Comparison of ENCODE assay signal across 8 cellular contexts in the genomic region with DNA sequence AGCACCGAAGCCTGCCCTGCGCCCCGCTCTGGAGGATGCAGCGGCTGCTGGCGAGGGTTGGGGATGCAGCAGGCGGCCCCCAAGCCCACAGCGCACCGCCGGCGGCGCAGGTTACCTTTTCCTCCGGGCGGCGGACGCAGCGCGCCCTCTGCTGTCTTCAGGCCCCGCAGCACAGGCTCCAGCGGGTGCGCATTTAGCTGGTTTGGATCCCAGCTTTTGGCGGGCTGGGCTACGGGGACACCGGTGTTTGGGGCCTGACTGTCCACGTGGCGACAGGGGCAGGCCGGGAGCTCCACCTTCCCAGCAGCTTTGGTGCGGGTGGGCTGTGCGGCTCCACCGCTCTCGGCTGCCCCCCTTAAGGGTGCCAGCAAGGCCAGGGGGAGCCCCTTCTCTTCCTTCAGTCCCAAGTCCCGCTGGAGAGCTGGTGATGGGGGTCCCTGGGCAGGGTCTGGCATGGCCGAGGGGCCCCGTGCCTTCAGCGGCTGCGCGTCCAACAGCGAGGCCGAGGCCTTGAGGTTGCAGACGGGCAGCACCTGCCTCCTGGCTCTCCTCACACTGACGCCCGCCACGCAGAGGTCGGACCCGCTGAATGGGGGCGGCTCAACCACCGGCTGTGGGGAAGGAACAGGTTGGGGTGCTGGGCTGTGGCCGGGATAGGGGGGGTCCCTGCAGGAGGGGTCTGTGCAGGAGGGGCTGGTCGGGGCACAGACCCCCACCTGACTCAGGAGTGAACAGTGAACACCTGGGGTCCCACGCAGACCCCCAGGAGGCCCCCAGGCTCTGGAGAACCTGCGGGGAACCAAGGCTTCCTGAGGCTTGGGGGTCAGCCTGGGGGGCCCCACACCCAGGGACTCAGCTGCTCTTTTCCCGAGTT. TPM values are rescaled to one million over a fixed set of nuclear protein-coding genes. Genes with fewer than 3 reads are reported as not detected.
A peak's percentile ranks its signal among the peaks of the same experiment; 100 is the strongest.
DNase-seq lines count a peak whose midpoint lies in the region; ATAC-seq and TF ChIP-seq lines count a peak whose summit lies in the region.

No MANE protein-coding gene starts in this region.

- H4K20me1 ChIP-seq in DND-41 (ENCODE audit: insufficient read depth, low read length), result peaks cover 5% of the 10 kb centered on the region
- H4K20me1 ChIP-seq in PC-9 (ENCODE audit: insufficient read depth), result 0 out of 2 replicates have a peak, but pooled peaks cover 4% of the 10 kb centered on the region
- H4K20me1 ChIP-seq in fibroblast of lung (ENCODE audit: control insufficient read depth, extremely low read depth, insufficient read depth, low read length), result no peaks in the 10 kb centered on the region

- peaks cover 10% of the 10 kb centered on the region; the same call in 1 of the 2 replicates for H3F3A ChIP-seq in PC-9 (ENCODE audit: insufficient read depth, low read depth)

- H3K4me3 ChIP-seq in DND-41 (ENCODE audit: low read depth in 1 of 2, low read length in 2 of 2) (no peak overlapping the region), PC-9 (no peak overlapping the region), fibroblast of lung (replicated peaks in 1 of 4; ENCODE audit: control extremely low read depth in 1 of 4, insufficient read depth in 1 of 4, low read depth in 3 of 4, low read length in 4 of 4) (no peak overlapping the region)

- DNase-seq in DND-41, result peak; percentile 40
- peak; percentile 73 for DNase-seq in HPDE6-E6E7 (ENCODE audit: extremely low spot score)
- peak; percentile 70 to 84 for DNase-seq in PC-9
- peak; percentile 93 to 94 for DNase-seq in activated T-cell treated with anti-CD3 and anti-CD28 coated beads, Interleukin-2, amount 50 U/mL, for 48 hours
- peak; percentile 56 to 59 for DNase-seq in fibroblast of lung (ENCODE audit: low read depth in 2 of 2)
- DNase-seq in natural killer cell treated with Interleukin-12 subunit alpha and Interleukin-12 subunit beta and Interleukin-15 and Interleukin-18, amount 100 ng/mL, for 72 hours (ENCODE audit: low spot score), result peak; percentile 83
- DNase-seq in stimulated activated naive B cell treated with anti-CD40 and anti-IgM and Interleukin-4, amounts not matched to agents 10 μg/mL and 1 μg/mL and 100 μg/mL, for 72 hours, result peak; percentile 77

- H3K27me3 ChIP-seq in DND-41 (ENCODE audit: insufficient read depth, low read length, poor library complexity) (peaks cover 15% of the 10 kb centered on the region), PC-9 (ENCODE audit: insufficient read depth, low read depth) (peaks cover 58% of the 10 kb centered on the region), fibroblast of lung (ENCODE audit: control insufficient read depth, insufficient read depth, low read length) (no peaks in the 10 kb centered on the region)

- TF ChIP-seq CTCF in DND-41 (IDR thresholded peaks at IDR 0.05; ENCODE audit: borderline replicate concordance, extremely low read depth, low read length, poor library complexity, severe bottlenecking) (peak; percentile 57), PC-9 (conservative IDR thresholded peaks at IDR 0.05) (peak; percentile 94), fibroblast of lung (conservative IDR thresholded peaks at IDR 0.05 in 1 of 2, IDR thresholded peaks at IDR 0.05 in 1 of 2; ENCODE audit: low read depth in 1 of 2, low read length in 2 of 2) (peak; percentile 72 to 74)

- CTCF ChIA-PET in PC-9 (lab: Charles Lee), result interaction anchor here (0.6 to 1.0 kb wide), 9 partner anchors 35 to 263 kb away, joined by 3 to 15 read pairs (median 5); no protein-coding TSS in a partner anchor

- no peak overlapping the region for H3K4me3 Mint-ChIP-seq in natural killer cell treated with Interleukin-12 subunit alpha and Interleukin-12 subunit beta and Interleukin-15 and Interleukin-18, amount 100 ng/mL, for 72 hours
- H3K4me3 Mint-ChIP-seq in stimulated activated naive B cell treated with anti-CD40 and anti-IgM and Interleukin-4, amounts not matched to agents 10 μg/mL and 1 μg/mL and 100 μg/mL, for 72 hours, result no peak overlapping the region

- H3K36me3 ChIP-seq in DND-41 (ENCODE audit: insufficient read depth, low read length) (no peaks in the 10 kb centered on the region), PC-9 (ENCODE audit: low read depth) (no peaks in the 10 kb centered on the region), fibroblast of lung (ENCODE audit: control insufficient read depth, insufficient read depth, low read length) (no peaks in the 10 kb centered on the region)

- BruUV-seq in PC-9 (replicated peaks; lab: Mats Ljungman, UMichigan), result no TSS peak

- no peaks in the 10 kb centered on the region for H3K36me3 Mint-ChIP-seq in natural killer cell treated with Interleukin-12 subunit alpha and Interleukin-12 subunit beta and Interleukin-15 and Interleukin-18, amount 100 ng/mL, for 72 hours
- H3K36me3 Mint-ChIP-seq in stimulated activated naive B cell treated with anti-CD40 and anti-IgM and Interleukin-4, amounts not matched to agents 10 μg/mL and 1 μg/mL and 100 μg/mL, for 72 hours, result no peaks in the 10 kb centered on the region

- peaks cover 0 to 5% of the 10 kb centered on the region in 2 donors for H3K27me3 Mint-ChIP-seq in natural killer cell treated with Interleukin-12 subunit alpha and Interleukin-12 subunit beta and Interleukin-15 and Interleukin-18, amount 100 ng/mL, for 72 hours
- H3K27me3 Mint-ChIP-seq in stimulated activated naive B cell treated with anti-CD40 and anti-IgM and Interleukin-4, amounts not matched to agents 10 μg/mL and 1 μg/mL and 100 μg/mL, for 72 hours, result peaks cover 27 to 35% of the 10 kb centered on the region in 2 donors

- POLR2A ChIA-PET in PC-9 (lab: Charles Lee; ENCODE audit: unreplicated experiment), result interaction anchor here (0.6 kb wide), 1 partner anchor 36 kb away, joined by 4 read pairs; no protein-coding TSS in a partner anchor

- H3K4me2 ChIP-seq in DND-41 (ENCODE audit: insufficient read depth, low read length), result no peak overlapping the region
- peak overlapping the region; percentile 49 for H3K4me2 ChIP-seq in PC-9
- peak overlapping the region; percentile 5 for H3K4me2 ChIP-seq in fibroblast of lung (ENCODE audit: extremely low read depth, insufficient read depth, low read length)

- H3K79me2 ChIP-seq in DND-41 (ENCODE audit: insufficient read depth, low read length) (no peaks in the 10 kb centered on the region), PC-9 (ENCODE audit: low read depth) (no peaks in the 10 kb centered on the region), fibroblast of lung (ENCODE audit: control insufficient read depth, insufficient read depth, low read length) (no peaks in the 10 kb centered on the region)

- H2AFZ ChIP-seq in DND-41 (ENCODE audit: low read depth, low read length) (no peak overlapping the region), PC-9 (no peak overlapping the region), fibroblast of lung (ENCODE audit: low read length) (no peak overlapping the region)

- intact Hi-C loops in PC-9 (cut with micrococcal nuclease; ENCODE audit: unreplicated experiment), result loop anchor here (1.0 to 10.0 kb wide), 4 partner anchors 38 to 263 kb away; no protein-coding TSS in a partner anchor

- H3K9me3 ChIP-seq in DND-41 (ENCODE audit: insufficient read depth, low read length, severe bottlenecking) (no peaks in the 10 kb centered on the region), PC-9 (ENCODE audit: insufficient read depth, low read depth) (no peaks in the 10 kb centered on the region), fibroblast of lung (ENCODE audit: control insufficient read depth, insufficient read depth, low read depth, low read length) (no peaks in the 10 kb centered on the region)

- H3K4me1 ChIP-seq in DND-41 (ENCODE audit: insufficient read depth, low read length), result no peaks in the 10 kb centered on the region
- H3K4me1 ChIP-seq in PC-9 (replicated peaks; ENCODE audit: insufficient read depth), result peaks cover 13% of the 10 kb centered on the region
- H3K4me1 ChIP-seq in fibroblast of lung (ENCODE audit: control insufficient read depth, extremely low read depth, insufficient read depth, low read length), result no peaks in the 10 kb centered on the region

- no peak overlapping the region for H3K27ac Mint-ChIP-seq in natural killer cell treated with Interleukin-12 subunit alpha and Interleukin-12 subunit beta and Interleukin-15 and Interleukin-18, amount 100 ng/mL, for 72 hours
- H3K27ac Mint-ChIP-seq in stimulated activated naive B cell treated with anti-CD40 and anti-IgM and Interleukin-4, amounts not matched to agents 10 μg/mL and 1 μg/mL and 100 μg/mL, for 72 hours, result no peak overlapping the region

- no peaks in the 10 kb centered on the region for H3K9me2 ChIP-seq in PC-9 (ENCODE audit: insufficient read depth)

- H3K4me1 Mint-ChIP-seq in natural killer cell treated with Interleukin-12 subunit alpha and Interleukin-12 subunit beta and Interleukin-15 and Interleukin-18, amount 100 ng/mL, for 72 hours (ENCODE audit: low read depth in 2 of 2), result peaks cover 4 to 6% of the 10 kb centered on the region in 2 donors
- H3K4me1 Mint-ChIP-seq in stimulated activated naive B cell treated with anti-CD40 and anti-IgM and Interleukin-4, amounts not matched to agents 10 μg/mL and 1 μg/mL and 100 μg/mL, for 72 hours, result peaks cover 8 to 26% of the 10 kb centered on the region in 2 donors

- H3K27ac ChIP-seq in DND-41 (ENCODE audit: low read length) (no peak overlapping the region), PC-9 (no peak overlapping the region), fibroblast of lung (ENCODE audit: insufficient read depth, low read length) (no peak overlapping the region)

- H3K9ac ChIP-seq in DND-41 (ENCODE audit: low read depth, low read length) (no peak overlapping the region), fibroblast of lung (ENCODE audit: insufficient read depth, low read length) (no peak overlapping the region)

- H3K9me3 Mint-ChIP-seq in natural killer cell treated with Interleukin-12 subunit alpha and Interleukin-12 subunit beta and Interleukin-15 and Interleukin-18, amount 100 ng/mL, for 72 hours, result no peaks in the 10 kb centered on the region
- H3K9me3 Mint-ChIP-seq in stimulated activated naive B cell treated with anti-CD40 and anti-IgM and Interleukin-4, amounts not matched to agents 10 μg/mL and 1 μg/mL and 100 μg/mL, for 72 hours, result no peaks in the 10 kb centered on the region

- peak; percentile 66 for ATAC-seq in DND-41 (ENCODE audit: insufficient read depth, low read depth)
- peak; percentile 88 to 91 for ATAC-seq in natural killer cell treated with Interleukin-12 subunit alpha and Interleukin-12 subunit beta and Interleukin-15 and Interleukin-18, amount 100 ng/mL, for 72 hours
- ATAC-seq in stimulated activated naive B cell treated with anti-CD40 and anti-IgM and Interleukin-4, amounts not matched to agents 10 μg/mL and 1 μg/mL and 100 μg/mL, for 72 hours (replicated peaks), result peak; percentile 94
- ATAC-seq in HG02571 (IDR thresholded peaks at IDR 0.05; ENCODE audit: unreplicated experiment), result no peak

RNA-seq across cellular contexts. Expression of a gene that starts 18.0 kb away (rescaled TPM):
- not detected in 2 replicates for total RNA-seq in PC-9 (2021)
- total RNA-seq in fibroblast of lung, result under 0.01 TPM in 1 of 2 replicates, not detected in the other
- not detected in 2 replicates for polyA plus RNA-seq in fibroblast of lung
- polyA plus RNA-seq in fibroblast of lung (2012), result not detected in 2 replicates
- not detected in 2 replicates for polyA minus RNA-seq in fibroblast of lung (ENCODE audit: low replicate concordance)
- not detected for total RNA-seq in natural killer cell treated with Interleukin-12 subunit alpha and Interleukin-12 subunit beta and Interleukin-15 and Interleukin-18, amount 100 ng/mL, for 72 hours

RNA-seq across cellular contexts. Expression of a gene that starts 27.5 kb away (rescaled TPM):
- total RNA-seq in PC-9 (2021) (not detected in 2 replicates), fibroblast of lung (not detected in 2 replicates)
- not detected in 2 replicates for polyA plus RNA-seq in fibroblast of lung
- polyA plus RNA-seq in fibroblast of lung (2012), result not detected in 2 replicates
- polyA minus RNA-seq in fibroblast of lung (ENCODE audit: low replicate concordance), result not detected in 2 replicates
- total RNA-seq in natural killer cell treated with Interleukin-12 subunit alpha and Interleukin-12 subunit beta and Interleukin-15 and Interleukin-18, amount 100 ng/mL, for 72 hours, result not detected

RNA-seq across cellular contexts. Expression of a gene that starts 54.7 kb away (rescaled TPM):
- total RNA-seq in PC-9 (2021) (not detected in 2 replicates), fibroblast of lung (under 0.01 TPM in 2 replicates)
- not detected in 2 replicates for polyA plus RNA-seq in fibroblast of lung
- polyA plus RNA-seq in fibroblast of lung (2012), result 0.10 TPM in 1 of 2 replicates, not detected in the other
- polyA minus RNA-seq in fibroblast of lung (ENCODE audit: low replicate concordance), result not detected in 2 replicates
- 10 to 100 TPM in 1 of 2 donors, 1 to 10 TPM in 1; 4.5 to 14.8 TPM for total RNA-seq in natural killer cell treated with Interleukin-12 subunit alpha and Interleukin-12 subunit beta and Interleukin-15 and Interleukin-18, amount 100 ng/mL, for 72 hours

RNA-seq across cellular contexts. Expression of a gene that starts 59.3 kb away (rescaled TPM):
- total RNA-seq in PC-9 (2021) (not detected in 2 replicates), fibroblast of lung (0.83 and 1.0 TPM in 2 replicates)
- 0.03 and 0.40 TPM in 2 replicates for polyA plus RNA-seq in fibroblast of lung
- polyA plus RNA-seq in fibroblast of lung (2012), result 0.24 TPM in 1 of 2 replicates, not detected in the other
- polyA minus RNA-seq in fibroblast of lung (ENCODE audit: low replicate concordance), result not detected in 2 replicates
- total RNA-seq in natural killer cell treated with Interleukin-12 subunit alpha and Interleukin-12 subunit beta and Interleukin-15 and Interleukin-18, amount 100 ng/mL, for 72 hours, result not detected

Comparison
In these comparisons a context has a peak if more than half of its experiments do, and no peak if none do; other contexts are left out.
1. DNase-seq: peak in every context shown above with its lines; median percentile 94 in activated T-cell treated with anti-CD3 and anti-CD28 coated beads, Interleukin-2, amount 50 U/mL, for 48 hours; 83 in natural killer cell treated with Interleukin-12 subunit alpha and Interleukin-12 subunit beta and Interleukin-15 and Interleukin-18, amount 100 ng/mL, for 72 hours; 77 in PC-9; 77 in stimulated activated naive B cell treated with anti-CD40 and anti-IgM and Interleukin-4, amounts not matched to agents 10 μg/mL and 1 μg/mL and 100 μg/mL, for 72 hours; 73 in HPDE6-E6E7; 58 in fibroblast of lung; 40 in DND-41.